ENCODE assay signal across 9 cellular contexts in the genomic region with DNA sequence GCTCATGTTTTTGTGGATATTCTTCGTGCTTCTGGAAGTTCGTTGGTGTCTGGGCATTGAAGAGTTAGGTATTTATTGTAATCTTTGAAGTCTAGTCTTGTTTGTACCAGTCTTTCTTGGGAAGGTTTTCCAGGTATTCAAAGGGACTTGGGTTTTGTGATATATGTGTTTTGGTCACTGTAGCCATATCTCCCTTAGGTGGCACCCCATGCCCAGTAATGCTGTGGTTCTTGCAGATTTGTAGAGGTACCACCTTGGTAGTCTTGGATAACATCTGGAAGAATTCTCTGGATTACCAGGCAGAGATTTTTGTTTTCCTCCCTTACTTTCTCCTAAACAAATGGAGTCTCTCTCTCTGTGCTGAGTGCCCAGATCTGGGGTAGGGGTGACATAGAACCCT.
"Had no signal": no experiment of that assay in that cellular context is flagged by ENCODE, and none has a peak within 500 bp of the region (broad histone marks: within the 10 kb centered on the region; RNA-seq: fewer than 3 reads in every experiment).

No MANE protein-coding gene starts in this region.

- H3K4me1 ChIP-seq: HAP-1 had no signal

- ATAC-seq: HCT116, K562 had no signal

- H2AFZ ChIP-seq: GM23248 had no signal

- H3K36me3 ChIP-seq: HAP-1 had no signal

- H3K27ac ChIP-seq: GM23248, HL-60 had no signal

- H3K27ac Mint-ChIP-seq: HFFc6 had no signal

- H3K4me3 ChIP-seq: GM23248, HAP-1, K562 had no signal

- H3K9me3 ChIP-seq: HAP-1 had no signal

- H3K9ac ChIP-seq: GM23248 had no signal

- DNase-seq: GM23248, GOT3, HFFc6, IMR-90, KG1 had no signal

- H3K4me3 Mint-ChIP-seq: HFFc6 had no signal
